Comparison of ENCODE assay signal across 25 cellular contexts in the genomic region with DNA sequence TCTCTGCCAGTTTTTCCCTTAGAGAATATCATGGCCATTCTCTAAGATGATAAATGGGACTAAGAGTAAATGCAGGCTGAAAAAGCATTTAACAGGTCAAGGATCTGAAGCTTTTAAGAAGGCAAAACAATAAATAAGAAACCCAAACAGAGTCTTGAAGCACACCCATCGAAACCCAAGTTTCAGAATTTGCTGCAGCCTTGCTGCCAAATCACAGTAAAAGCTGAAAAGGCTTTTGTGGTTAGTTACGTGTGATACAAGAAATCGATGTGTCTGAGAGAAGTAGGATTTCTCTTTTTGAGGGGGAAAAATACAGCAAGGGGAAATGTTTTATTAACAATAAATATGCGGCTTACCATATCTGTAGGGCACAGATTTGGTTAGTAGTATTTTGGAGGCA.
"Had no signal": no experiment of that assay in that cellular context is flagged by ENCODE, and none has a peak within 500 bp of the region (broad histone marks: within the 10 kb centered on the region; RNA-seq: fewer than 3 reads in every experiment).

No MANE protein-coding gene starts in this region.

- H3K36me3 Mint-ChIP-seq: activated CD8-positive, alpha-beta memory T cell treated with anti-CD3 and anti-CD28 coated beads, Interleukin-2, amount 10 ng/mL, durations not matched to agents 7 days and 5 days had no signal

- DNase-seq: activated B cell treated with CpG ODN at 0.5 μM for 24 hours; activated CD4-positive, alpha-beta T cell treated with anti-CD3 and anti-CD28 coated beads for 1 hour; activated CD4-positive, alpha-beta T cell treated with anti-CD3 and anti-CD28 coated beads, Interleukin-2, amount 10 ng/mL, durations not matched to agents 24 days and 14 days; activated CD4-positive, alpha-beta T cell treated with anti-CD3 and anti-CD28 coated beads, Interleukin-2, amount 50 U/mL, for 48 hours; activated CD8-positive, alpha-beta memory T cell treated with anti-CD3 and anti-CD28 coated beads, Interleukin-2, amount 10 ng/mL, durations not matched to agents 7 days and 5 days; activated effector memory CD4-positive, alpha-beta T cell treated with anti-CD3 and anti-CD28 coated beads, Interleukin-2, amount 50 U/mL, for 16 hours; activated naive CD4-positive, alpha-beta T cell treated with Interleukin-2 at 50 U/mL for 16 hours; activated T-cell treated with anti-CD3 and anti-CD28 coated beads, Interleukin-2, amount 50 U/mL, for 24 hours; amygdala; brain microvascular endothelial cell; KG1; MV-4-11; NCI-H1092 treated with DMSO at 0.1 percent for 48 hours; NCI-H1417 treated with DMSO at 0.1 percent for 48 hours; NCI-H1694; NCI-H2029 treated with DMSO at 0.1 percent for 48 hours; NCI-H345; NCI-H510A; NCI-H526 treated with DMSO at 0.1 percent for 48 hours; PC-9; SHP77 treated with DMSO at 0.1 percent for 48 hours; T-helper 17 cell; T-helper 9 cell had no signal

- H3K4me3 ChIP-seq: cardiac muscle cell, PC-9 had no signal

- H3K9me3 Mint-ChIP-seq: activated B cell treated with CpG ODN at 0.5 μM for 24 hours; activated CD4-positive, alpha-beta T cell treated with anti-CD3 and anti-CD28 coated beads, Interleukin-2, amount 10 ng/mL, durations not matched to agents 24 days and 14 days; activated T-cell treated with anti-CD3 and anti-CD28 coated beads, Interleukin-2, amount 50 U/mL, for 24 hours had no signal

- H3K27ac Mint-ChIP-seq: activated B cell treated with CpG ODN at 0.5 μM for 24 hours; activated CD4-positive, alpha-beta T cell treated with anti-CD3 and anti-CD28 coated beads, Interleukin-2, amount 10 ng/mL, durations not matched to agents 24 days and 14 days; activated CD8-positive, alpha-beta memory T cell treated with anti-CD3 and anti-CD28 coated beads, Interleukin-2, amount 10 ng/mL, durations not matched to agents 7 days and 5 days; activated naive CD8-positive, alpha-beta T cell; activated T-cell treated with anti-CD3 and anti-CD28 coated beads, Interleukin-2, amount 50 U/mL, for 24 hours; T-helper 17 cell had no signal

- ATAC-seq: activated CD8-positive, alpha-beta memory T cell treated with anti-CD3 and anti-CD28 coated beads, Interleukin-2, amount 10 ng/mL, durations not matched to agents 7 days and 5 days; T-helper 17 cell had no signal

- H3K27ac ChIP-seq: brain microvascular endothelial cell, cardiac muscle cell, PC-9 had no signal

- H2AFZ ChIP-seq: PC-9 had no signal

- H3K4me2 ChIP-seq: PC-9 had no signal

- H3K27me3 Mint-ChIP-seq: activated CD4-positive, alpha-beta T cell treated with anti-CD3 and anti-CD28 coated beads, Interleukin-2, amount 10 ng/mL, durations not matched to agents 24 days and 14 days; activated CD8-positive, alpha-beta memory T cell treated with anti-CD3 and anti-CD28 coated beads, Interleukin-2, amount 10 ng/mL, durations not matched to agents 7 days and 5 days; activated naive CD8-positive, alpha-beta T cell; activated T-cell treated with anti-CD3 and anti-CD28 coated beads, Interleukin-2, amount 50 U/mL, for 24 hours had no signal

- H3K27me3 ChIP-seq: brain microvascular endothelial cell, cardiac muscle cell had no signal

- H3K4me3 Mint-ChIP-seq: activated B cell treated with CpG ODN at 0.5 μM for 24 hours; activated CD4-positive, alpha-beta T cell treated with anti-CD3 and anti-CD28 coated beads, Interleukin-2, amount 10 ng/mL, durations not matched to agents 24 days and 14 days; activated CD8-positive, alpha-beta memory T cell treated with anti-CD3 and anti-CD28 coated beads, Interleukin-2, amount 10 ng/mL, durations not matched to agents 7 days and 5 days; activated naive CD8-positive, alpha-beta T cell; activated T-cell treated with anti-CD3 and anti-CD28 coated beads, Interleukin-2, amount 50 U/mL, for 24 hours; T-helper 17 cell had no signal

- H3K36me3 ChIP-seq: brain microvascular endothelial cell, cardiac muscle cell had no signal
